Comparison of ENCODE assay signal across 9 cellular contexts in genomic region chr5:163350083-163350482, GRCh38.
DNase-seq lines count a peak whose midpoint lies in the region; ATAC-seq and TF ChIP-seq lines count a peak whose summit lies in the region.
"Had no signal": no experiment of that assay in that cellular context is flagged by ENCODE, and none has a peak within 500 bp of the region (broad histone marks: within the 10 kb centered on the region; RNA-seq: fewer than 3 reads in every experiment).

No MANE protein-coding gene starts in this region.

- H3K4me3 ChIP-seq in epithelial cell of esophagus (ENCODE audit: low read length) (no peak overlapping the region), MG63 (no peak overlapping the region)
- H3K4me3 ChIP-seq: skin epidermis had no signal

- peaks cover 15% of the 10 kb centered on the region for H3K27me3 ChIP-seq in MG63

- no peaks in the 10 kb centered on the region for H3K36me3 ChIP-seq in MG63

- no peaks in the 10 kb centered on the region for H3K9me3 ChIP-seq in MG63

- TF ChIP-seq CTCF in epithelial cell of esophagus (IDR thresholded peaks at IDR 0.05; ENCODE audit: insufficient read depth, low read depth, low read length, missing control alignments) = peak; percentile 22

- peak; percentile 11 for DNase-seq in DMS 273 (lab: John Stamatoyannopoulos, UW; ENCODE audit: unreplicated experiment)
- DNase-seq in DMS 273 treated with DMSO at 0.1 percent for 48 hours (lab: John Stamatoyannopoulos, UW) = no peak
- peak; percentile 20 for DNase-seq in NCI-H460 (ENCODE audit: extremely low read depth, low read depth)
- DNase-seq in epithelial cell of esophagus (ENCODE audit: low read depth) = peak; percentile 18
- DNase-seq in stimulated activated naive CD8-positive, alpha-beta T cell treated with anti-CD3 and anti-CD28 coated beads, Interleukin-15, Interleukin-2, amounts not matched to agents 100 U/mL and 50 U/mL, for 24 hours = no peak
- DNase-seq in MG63 = no peak
- no peak for DNase-seq in AG08396 (ENCODE audit: low spot score)

- peak; percentile 23 for ATAC-seq in stimulated activated naive CD8-positive, alpha-beta T cell treated with anti-CD3 and anti-CD28 coated beads, Interleukin-15, Interleukin-2, amounts not matched to agents 100 U/mL and 50 U/mL, for 24 hours
- ATAC-seq in HG02610 (IDR thresholded peaks at IDR 0.05; ENCODE audit: unreplicated experiment) = no peak

Comparison
In these comparisons a context has a peak if more than half of its experiments do, and no peak if none do; other contexts are left out.
1. DNase-seq: peak in DMS 273 (single experiment), NCI-H460 (single experiment) and epithelial cell of esophagus (single experiment); none in DMS 273 treated with DMSO at 0.1 percent for 48 hours (single experiment), stimulated activated naive CD8-positive, alpha-beta T cell treated with anti-CD3 and anti-CD28 coated beads, Interleukin-15, Interleukin-2, amounts not matched to agents 100 U/mL and 50 U/mL, for 24 hours (single experiment), MG63 (single experiment) and AG08396 (single experiment).